Comparison of ENCODE assay signal across 22 cellular contexts in genomic region chr15:68849477-68849876, GRCh38. TPM values are rescaled to one million over a fixed set of nuclear protein-coding genes. Genes with fewer than 3 reads are reported as not detected.
DNase-seq lines count a peak whose midpoint lies in the region; FAIRE-seq and TF ChIP-seq lines count a peak whose summit lies in the region.
"Had no signal": no experiment of that assay in that cellular context is flagged by ENCODE, and none has a peak within 500 bp of the region (broad histone marks: within the 10 kb centered on the region; RNA-seq: fewer than 3 reads in every experiment).

No MANE protein-coding gene starts in this region.

- no peak overlapping the region for H3K4me3 ChIP-seq in HEK293 (ENCODE audit: low read depth, low read length)
- no peak overlapping the region for H3K4me3 ChIP-seq in bronchial epithelial cell (ENCODE audit: low read depth, low read length)
- no peak overlapping the region for H3K4me3 ChIP-seq in WERI-Rb-1 (ENCODE audit: low read depth, low read length)
- H3K4me3 ChIP-seq: GM23338 had no signal

- CTCF ChIA-PET in HEK293 (lab: Yijun Ruan, JAX), result interaction anchor here (0.6 to 0.7 kb wide), 2 partner anchors 107 to 1235 kb away, joined by 3 to 4 read pairs; no protein-coding TSS in a partner anchor

- no peaks in the 10 kb centered on the region for H3K4me1 Mint-ChIP-seq in activated CD4-positive, alpha-beta T cell treated with anti-CD3 and anti-CD28 coated beads, Interleukin-2, amount 10 ng/mL, durations not matched to agents 24 days and 14 days
- H3K4me1 Mint-ChIP-seq: GM23338 had no signal

- no peaks in the 10 kb centered on the region for H3K9me3 Mint-ChIP-seq in activated CD4-positive, alpha-beta T cell treated with anti-CD3 and anti-CD28 coated beads, Interleukin-2, amount 10 ng/mL, durations not matched to agents 24 days and 14 days
- H3K9me3 Mint-ChIP-seq: CD8-positive, alpha-beta memory T cell; GM23338; IgD-negative memory B cell had no signal

- no peak overlapping the region for H3K4me3 Mint-ChIP-seq in activated CD4-positive, alpha-beta T cell treated with anti-CD3 and anti-CD28 coated beads, Interleukin-2, amount 10 ng/mL, durations not matched to agents 24 days and 14 days
- H3K4me3 Mint-ChIP-seq: CD4-positive, CD25-positive, alpha-beta regulatory T cell; CD8-positive, alpha-beta memory T cell; GM23338; IgD-negative memory B cell had no signal

- no peak overlapping the region for H3K27ac ChIP-seq in HEK293 (ENCODE audit: extremely low read depth, low read depth, low read length)
- no peak overlapping the region for H3K27ac ChIP-seq in WERI-Rb-1

- H3K36me3 Mint-ChIP-seq in activated CD4-positive, alpha-beta T cell treated with anti-CD3 and anti-CD28 coated beads, Interleukin-2, amount 10 ng/mL, durations not matched to agents 24 days and 14 days (ENCODE audit: low read depth), result no peaks in the 10 kb centered on the region
- H3K36me3 Mint-ChIP-seq: CD4-positive, CD25-positive, alpha-beta regulatory T cell; CD8-positive, alpha-beta memory T cell; IgD-negative memory B cell had no signal

- H3K9me3 ChIP-seq in HEK293 (ENCODE audit: control insufficient read depth, insufficient read depth, low read depth, low read length), result no peaks in the 10 kb centered on the region
- H3K9me3 ChIP-seq in WERI-Rb-1 (ENCODE audit: severe bottlenecking), result no peaks in the 10 kb centered on the region
- H3K9me3 ChIP-seq: BE2C had no signal

- intact Hi-C loops in activated CD4-positive, alpha-beta T cell treated with anti-CD3 and anti-CD28 coated beads, Interleukin-2, amount 10 ng/mL, durations not matched to agents 24 days and 14 days (cut with micrococcal nuclease), result loop anchor here (10.0 kb wide), 1 partner anchor 75 kb away; no protein-coding TSS in a partner anchor

- H3K27me3 Mint-ChIP-seq in activated CD4-positive, alpha-beta T cell treated with anti-CD3 and anti-CD28 coated beads, Interleukin-2, amount 10 ng/mL, durations not matched to agents 24 days and 14 days, result peaks cover 57% of the 10 kb centered on the region

- H3K36me3 ChIP-seq in HEK293 (ENCODE audit: control insufficient read depth in 2 of 2, insufficient read depth in 1 of 2, low read length in 2 of 2), result no peaks in the 10 kb centered on the region
- H3K36me3 ChIP-seq in bronchial epithelial cell (ENCODE audit: control insufficient read depth, insufficient read depth, low read length), result no peaks in the 10 kb centered on the region
- H3K36me3 ChIP-seq in WERI-Rb-1, result no peaks in the 10 kb centered on the region
- H3K36me3 ChIP-seq: BE2C had no signal

- peak; percentile 50 for FAIRE-seq in bronchial epithelial cell (lab: Jason Lieb, UNC)
- FAIRE-seq in urothelium cell line (lab: Jason Lieb, UNC), result peak; percentile 88
- FAIRE-seq: D721Med, GM12892, GM18507, H54, HepG2 had no signal

- H3K27me3 ChIP-seq in bronchial epithelial cell (ENCODE audit: control insufficient read depth, insufficient read depth, low read length), result peaks cover 3% of the 10 kb centered on the region
- no peaks in the 10 kb centered on the region for H3K27me3 ChIP-seq in WERI-Rb-1 (ENCODE audit: insufficient read depth, low read depth, severe bottlenecking)

- no peak overlapping the region for H3K27ac Mint-ChIP-seq in activated CD4-positive, alpha-beta T cell treated with anti-CD3 and anti-CD28 coated beads, Interleukin-2, amount 10 ng/mL, durations not matched to agents 24 days and 14 days
- H3K27ac Mint-ChIP-seq: CD4-positive, CD25-positive, alpha-beta regulatory T cell; CD8-positive, alpha-beta memory T cell; GM23338; IgD-negative memory B cell had no signal

- no peak for TF ChIP-seq CTCF in HEK293 (tag by site-specific recombination; IDR thresholded peaks at IDR 0.05)
- no peak for TF ChIP-seq CTCF in bronchial epithelial cell (IDR thresholded peaks at IDR 0.05; ENCODE audit: insufficient read depth, low read length, severe bottlenecking)
- TF ChIP-seq CTCF in WERI-Rb-1 (IDR thresholded peaks at IDR 0.05; ENCODE audit: low read depth, low read length), result no peak

- no peaks in the 10 kb centered on the region for H3K4me1 ChIP-seq in HEK293 (ENCODE audit: control insufficient read depth, insufficient read depth, low read length)
- H3K4me1 ChIP-seq: BE2C had no signal

- POLR2A ChIA-PET in HEK293 (lab: Yijun Ruan, JAX), result no interaction called here

- peak; percentile 38 for DNase-seq in activated CD4-positive, alpha-beta T cell treated with anti-CD3 and anti-CD28 coated beads, Interleukin-2, amount 10 ng/mL, durations not matched to agents 24 days and 14 days
- DNase-seq in activated CD4-positive, alpha-beta T cell treated with anti-CD3 and anti-CD28 coated beads, Interleukin-2, amount 50 U/mL, for 4 hours, result no peak
- no peak for DNase-seq in bronchial epithelial cell (ENCODE audit: low read depth)
- DNase-seq in urothelium cell line (ENCODE audit: low spot score), result no peak
- DNase-seq in T1000 (lab: John Stamatoyannopoulos, UW), result no peak
- DNase-seq in D341Med (ENCODE audit: low spot score), result no peak
- DNase-seq in WERI-Rb-1, result no peak
- DNase-seq: 8988T; BE2C; C1 segment of cervical spinal cord; CD4-positive, CD25-positive, alpha-beta regulatory T cell; CD8-positive, alpha-beta memory T cell; COR-L47; GDM1 had no signal

TF ChIP-seq in HEK293, 187 proteins besides CTCF, POLR2A, EP300 and RAD21:
- TF ChIP-seq ZBTB17 (tag by site-specific recombination; IDR thresholded peaks at IDR 0.05), result peak; percentile 52; the same call in 1 of the 2 replicates
- TF ChIP-seq ZBTB7A (tag by site-specific recombination; IDR thresholded peaks at IDR 0.05; ENCODE audit: low read depth), result no peak

RNA-seq across cellular contexts. Expression of gene ANP32A, which starts 28.8 kb away (rescaled TPM):
- total RNA-seq in activated CD4-positive, alpha-beta T cell treated with anti-CD3 and anti-CD28 coated beads, Interleukin-2, amount 10 ng/mL, durations not matched to agents 24 days and 14 days, result 280 and 302 TPM in 2 replicates
- total RNA-seq in bronchial epithelial cell, result 42.6 and 44.2 TPM in 2 replicates
